Comparison of ENCODE assay signal across 26 cellular contexts in the genomic region with DNA sequence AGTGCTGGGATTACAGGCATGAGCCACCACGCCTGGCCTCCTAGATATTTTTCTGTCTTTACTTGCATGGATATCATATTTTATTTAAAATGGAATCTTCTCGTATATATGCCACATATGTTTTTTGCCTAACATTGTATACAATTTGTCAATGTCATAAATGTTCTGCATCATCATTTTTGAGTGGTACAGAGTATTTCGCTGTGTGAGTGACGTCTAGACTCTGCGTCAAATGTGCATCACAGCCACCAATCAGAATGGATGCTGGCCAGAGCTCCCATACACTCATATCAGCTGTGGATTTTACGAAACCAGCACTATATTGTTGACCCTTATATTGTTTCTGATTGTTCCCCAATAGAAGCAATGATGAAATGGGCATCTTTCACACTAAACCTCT. TPM values are rescaled to one million over a fixed set of nuclear protein-coding genes. Genes with fewer than 3 reads are reported as not detected.
DNase-seq lines count a peak whose midpoint lies in the region; ATAC-seq, FAIRE-seq and TF ChIP-seq lines count a peak whose summit lies in the region.
"Had no signal": no experiment of that assay in that cellular context is flagged by ENCODE, and none has a peak within 500 bp of the region (broad histone marks: within the 10 kb centered on the region; RNA-seq: fewer than 3 reads in every experiment).

No MANE protein-coding gene starts in this region.

- no peak for FAIRE-seq in HepG2 (lab: Jason Lieb, UNC)
- peak; percentile 37 for FAIRE-seq in GM19239 (lab: Jason Lieb, UNC)
- FAIRE-seq in keratinocyte (lab: Jason Lieb, UNC), result peak; percentile 32
- FAIRE-seq: GM12878, GM12892, GM18507 had no signal

- H3K4me1 ChIP-seq in HepG2 (ENCODE audit: insufficient read depth, low read length) (no peaks in the 10 kb centered on the region), right lobe of liver (no peaks in the 10 kb centered on the region), keratinocyte (ENCODE audit: control insufficient read depth, extremely low read depth, insufficient read depth, low read length) (no peaks in the 10 kb centered on the region)
- H3K4me1 ChIP-seq: BE2C, BLaER1, Caco-2 had no signal

- no peak for TF ChIP-seq RAD21 in HepG2 (CRISPR knock-in tag; IDR thresholded peaks at IDR 0.05)

- no peak overlapping the region for H3K27ac ChIP-seq in HepG2 (ENCODE audit: extremely low read length, insufficient read depth, low read length)
- no peak overlapping the region for H3K27ac ChIP-seq in right lobe of liver
- no peak overlapping the region for H3K27ac ChIP-seq in keratinocyte (ENCODE audit: control insufficient read depth, insufficient read depth, low read length)
- H3K27ac ChIP-seq: 22Rv1, BLaER1 had no signal

- DNase-seq in HepG2 (ENCODE audit: low spot score) (no peak), right lobe of liver (no peak), GM19239 (ENCODE audit: insufficient read length, low spot score) (no peak), keratinocyte (ENCODE audit: low read depth, low spot score) (no peak), kidney glomerular epithelial cell (lab: John Stamatoyannopoulos, UW) (no peak)
- no peak for DNase-seq in stimulated activated naive CD8-positive, alpha-beta T cell treated with anti-CD3 and anti-CD28 coated beads, Interleukin-15, Interleukin-2, amounts not matched to agents 100 U/mL and 50 U/mL, for 24 hours
- DNase-seq: ACHN; BE2C; C1 segment of cervical spinal cord; Caco-2; Calu3; CD4-positive, alpha-beta memory T cell; CD4-positive, CD25-positive, alpha-beta regulatory T cell; CD8-positive, alpha-beta memory T cell; DMS 273 treated with DMSO at 0.1 percent for 48 hours; DMS153; DMS53; DMS79; DND-41; EL; GDM1 had no signal

- CTCF ChIA-PET in HepG2 (lab: Yijun Ruan, JAX; ENCODE audit: low intra/inter-chr PET ratio, low total read pairs), result no interaction called here

- H3K9me3 ChIP-seq in HepG2 (ENCODE audit: low read length), result no peaks in the 10 kb centered on the region
- H3K9me3 ChIP-seq in right lobe of liver, result no peaks in the 10 kb centered on the region
- no peaks in the 10 kb centered on the region for H3K9me3 ChIP-seq in keratinocyte (ENCODE audit: control insufficient read depth, low read depth, low read length)
- H3K9me3 ChIP-seq: BE2C, BLaER1 had no signal

- POLR2A ChIA-PET in HepG2 (lab: Yijun Ruan, JAX), result no interaction called here

- no peak for TF ChIP-seq CTCF in HepG2 (CRISPR knock-in tag; IDR thresholded peaks at IDR 0.05)
- no peak for TF ChIP-seq CTCF in right lobe of liver (IDR thresholded peaks at IDR 0.05)
- no peak for TF ChIP-seq CTCF in keratinocyte (optimal IDR thresholded peaks at IDR 0.05 in 1 of 3, IDR thresholded peaks at IDR 0.05 in 1 of 3, conservative IDR thresholded peaks at IDR 0.05 in 1 of 3; ENCODE audit: extremely low read depth in 1 of 3, insufficient read depth in 2 of 3, low read length in 3 of 3)

- in situ Hi-C loops in HepG2 (cut with HindIII; ENCODE audit: extremely low pct_ligation_motif_present, low pct_unique_long_range_greater_than_20kb), result no loop called here

- H3K4me3 ChIP-seq in HepG2 (replicated peaks in 1 of 3; ENCODE audit: insufficient read depth in 1 of 3, low read depth in 2 of 3, low read length in 3 of 3) (no peak overlapping the region), right lobe of liver (no peak overlapping the region), keratinocyte (ENCODE audit: control insufficient read depth in 2 of 3, extremely low read depth in 1 of 3, insufficient read depth in 2 of 3, low read depth in 1 of 3, low read length in 3 of 3) (no peak overlapping the region)
- H3K4me3 ChIP-seq: BLaER1, GM12878 had no signal

- WGBS in HepG2 (ENCODE audit: low lambda C conversion rate), result 56% methylated on average over 6 of the region's 6 CpGs
- WGBS in right lobe of liver (ENCODE audit: insufficient coverage, low coverage, low lambda C conversion rate, missing lambda C conversion rate), result 84% methylated on average over 6 of the region's 6 CpGs

- TF ChIP-seq POLR2A in HepG2 (IDR thresholded peaks at IDR 0.05; ENCODE audit: insufficient read depth in 1 of 2, low read depth in 2 of 2, low read length in 2 of 2) (no peak), right lobe of liver (IDR thresholded peaks at IDR 0.05) (no peak)

- H4K20me1 ChIP-seq in HepG2 (ENCODE audit: insufficient read depth, low read length) (no peaks in the 10 kb centered on the region), keratinocyte (ENCODE audit: control insufficient read depth, extremely low read depth, insufficient read depth, low read length) (no peaks in the 10 kb centered on the region)
- H4K20me1 ChIP-seq: BLaER1 had no signal

- TF ChIP-seq EP300 in HepG2 (IDR thresholded peaks at IDR 0.05; ENCODE audit: low read depth in 2 of 2, low read length in 2 of 2) (no peak), HepG2 (CRISPR knock-in tag; IDR thresholded peaks at IDR 0.05; ENCODE audit: borderline replicate concordance) (no peak)

- dilution Hi-C loops in keratinocyte (cut with MboI; ENCODE audit: extremely low pct_ligation_motif_present, low sequenced_read_pairs), result no loop called here

- H3K9ac ChIP-seq in HepG2 (ENCODE audit: insufficient read depth, low read depth, low read length) (no peak overlapping the region), keratinocyte (ENCODE audit: control insufficient read depth, extremely low read depth, insufficient read depth, low read length) (no peak overlapping the region)
- H3K9ac ChIP-seq: BLaER1 had no signal

- H3K27me3 ChIP-seq in HepG2 (ENCODE audit: control insufficient read depth in 1 of 2, insufficient read depth in 2 of 2, low read length in 2 of 2) (peaks cover 0 to 4% of the 10 kb centered on the region in 2 experiments; a peak in 1 of 5 replicates), right lobe of liver (no peaks in the 10 kb centered on the region), keratinocyte (ENCODE audit: control insufficient read depth, extremely low read depth, insufficient read depth, low read length) (no peaks in the 10 kb centered on the region)
- H3K27me3 ChIP-seq: BE2C, BLaER1 had no signal

- intact Hi-C loops in HepG2 (cut with micrococcal nuclease; ENCODE audit: unreplicated experiment) (no loop called here), right lobe of liver (cut with DNase I) (no loop called here)

- H3K4me2 ChIP-seq in HepG2 (ENCODE audit: low read depth, low read length), result no peak overlapping the region
- no peak overlapping the region for H3K4me2 ChIP-seq in keratinocyte (ENCODE audit: control insufficient read depth, extremely low read depth, insufficient read depth, low read depth, low read length)
- H3K4me2 ChIP-seq: BLaER1 had no signal

- ATAC-seq in HepG2 (no peak), right lobe of liver (no peak)
- ATAC-seq in stimulated activated naive CD8-positive, alpha-beta T cell treated with anti-CD3 and anti-CD28 coated beads, Interleukin-15, Interleukin-2, amounts not matched to agents 100 U/mL and 50 U/mL, for 24 hours, result no peak
- ATAC-seq: GM12878 had no signal

- no TSS peak for BruUV-seq in HepG2 (replicated peaks; lab: Mats Ljungman, UMichigan)

- H3K36me3 ChIP-seq in HepG2 (replicated peaks in 1 of 2; ENCODE audit: control insufficient read depth in 1 of 2, insufficient read depth in 2 of 2, low read length in 2 of 2), result no peaks in the 10 kb centered on the region
- H3K36me3 ChIP-seq in right lobe of liver, result no peaks in the 10 kb centered on the region
- no peaks in the 10 kb centered on the region for H3K36me3 ChIP-seq in keratinocyte (ENCODE audit: control insufficient read depth in 2 of 2, extremely low read depth in 1 of 2, insufficient read depth in 2 of 2, low read length in 2 of 2)
- H3K36me3 ChIP-seq: BE2C, BLaER1 had no signal

- no peaks in the 10 kb centered on the region for H3K9me1 ChIP-seq in keratinocyte (ENCODE audit: control insufficient read depth, extremely low read depth, insufficient read depth, low read length)

- no peak overlapping the region for H2AFZ ChIP-seq in HepG2 (ENCODE audit: low read length)
- no peak overlapping the region for H2AFZ ChIP-seq in keratinocyte (ENCODE audit: control insufficient read depth, low read length)

- H3K79me2 ChIP-seq in HepG2 (ENCODE audit: insufficient read depth, low read length) (no peaks in the 10 kb centered on the region), keratinocyte (ENCODE audit: control insufficient read depth, insufficient read depth, low read length) (no peaks in the 10 kb centered on the region)

RNA-seq across cellular contexts. Expression of a gene that starts 57.2 kb away (rescaled TPM):
- total RNA-seq in HepG2 (2016; rRNA removed; fragmentation: Illumina TruSeq; extraction: Trizol) (15.2 and 27.9 TPM in 2 replicates), right lobe of liver (1 to 10 TPM; 3.4 to 7.3 (median 5.7) TPM)
- total RNA-seq in HepG2 (2016; cell fraction: cytosol; rRNA removed; fragmentation: Illumina TruSeq; extraction: Trizol; ENCODE audit: low read depth), result 15.7 and 17.8 TPM in 2 replicates
- total RNA-seq in HepG2 (2016; cell fraction: insoluble cytoplasmic fraction; rRNA removed; fragmentation: Illumina TruSeq; extraction: Trizol), result 15.2 and 33.1 TPM in 2 replicates
- 5.6 and 5.8 TPM in 2 replicates for total RNA-seq in HepG2 (2016; cell fraction: membrane; rRNA removed; fragmentation: Illumina TruSeq; extraction: Trizol)
- 13.3 and 14.1 TPM in 2 replicates for total RNA-seq in HepG2 (2016; cell fraction: nucleus; rRNA removed; fragmentation: Illumina TruSeq; extraction: Trizol)
- polyA plus RNA-seq in HepG2 (2011; rRNA removed) (5.4 and 5.7 TPM in 2 replicates), keratinocyte (2.7 to 6.4 TPM (median 5.9 TPM) in 3 replicates)
- polyA plus RNA-seq in HepG2 (2011; cell fraction: cytosol; rRNA removed), result 1.7 and 2.7 TPM in 2 replicates
- 3.0 and 4.3 TPM in 2 replicates for polyA plus RNA-seq in HepG2 (2011; cell fraction: nucleus; rRNA removed)
- 6.4 and 8.2 TPM in 2 replicates for polyA plus RNA-seq in HepG2 (2012)
- 0.23 and 0.35 TPM in 2 replicates for polyA plus RNA-seq in HepG2 (2016; cell fraction: cytosol; fragmentation: Illumina TruSeq; extraction: Trizol; ENCODE audit: low read depth)
- polyA plus RNA-seq in HepG2 (2016; cell fraction: insoluble cytoplasmic fraction; fragmentation: Illumina TruSeq; extraction: Trizol; ENCODE audit: low read depth), result 8.7 and 9.8 TPM in 2 replicates
- 0.58 and 0.98 TPM in 2 replicates for polyA plus RNA-seq in HepG2 (2016; cell fraction: membrane; fragmentation: Illumina TruSeq; extraction: Trizol; ENCODE audit: low read depth)
- polyA plus RNA-seq in HepG2 (2016; cell fraction: nucleus; fragmentation: Illumina TruSeq; extraction: Trizol; ENCODE audit: insufficient read depth, low read depth), result 8.7 and 13.2 TPM in 2 replicates
- polyA minus RNA-seq in HepG2 (2011; rRNA and poly(A)+ RNA removed; ENCODE audit: low replicate concordance), result 26.2 and 26.7 TPM in 2 replicates
- 19.2 and 21.1 TPM in 2 replicates for polyA minus RNA-seq in HepG2 (2011; cell fraction: cytosol; rRNA and poly(A)+ RNA removed)
- polyA minus RNA-seq in HepG2 (2011; cell fraction: nucleus; rRNA and poly(A)+ RNA removed), result 15.1 and 21.3 TPM in 2 replicates
- polyA plus RNA-seq in keratinocyte (2011; ENCODE audit: low read depth), result 10.0 TPM
- polyA plus RNA-seq in keratinocyte (2011; cell fraction: cytosol; rRNA removed), result 2.0 and 3.3 TPM in 2 replicates
- 6.0 and 8.8 TPM in 2 replicates for polyA plus RNA-seq in keratinocyte (2011; cell fraction: nucleus; rRNA removed)
- 4.0 and 4.4 TPM in 2 replicates for polyA plus RNA-seq in keratinocyte (2012; ENCODE audit: low replicate concordance)
- 11.9 to 16.7 TPM (median 14.6 TPM) in 3 replicates for polyA minus RNA-seq in keratinocyte
- polyA minus RNA-seq in keratinocyte (2011; cell fraction: cytosol; rRNA and poly(A)+ RNA removed), result 9.6 TPM
- 7.1 and 16.4 TPM in 2 replicates for polyA minus RNA-seq in keratinocyte (2011; cell fraction: nucleus; rRNA and poly(A)+ RNA removed)
